ENCODE assay signal across 8 cellular contexts in genomic region chr2:182980115-182980514, GRCh38. TPM values are rescaled to one million over a fixed set of nuclear protein-coding genes. Genes with fewer than 3 reads are reported as not detected.
DNase-seq lines count a peak whose midpoint lies in the region; ATAC-seq, FAIRE-seq and TF ChIP-seq lines count a peak whose summit lies in the region.

No MANE protein-coding gene starts in this region.

- no peak for TF ChIP-seq POLR2A in K562 (conservative IDR thresholded peaks at IDR 0.05)

- intact Hi-C loops in K562 (cut with micrococcal nuclease), result loop anchor here (1.0 to 5.0 kb wide), 6 partner anchors 59 to 793 kb away; partner anchors contain the start of genes FRZB and NCKAP1
- intact Hi-C loops in head of caudate nucleus (cut with DNase I), result no loop called here
- intact Hi-C loops in posterior cingulate gyrus (cut with DNase I), result loop anchor here (2.0 to 5.0 kb wide), 2 partner anchors 195 to 218 kb away; no protein-coding TSS in a partner anchor

- H3K4me1 ChIP-seq in BE2C, result no peaks in the 10 kb centered on the region
- H3K4me1 ChIP-seq in K562 (replicated peaks in 1 of 2; ENCODE audit: control insufficient read depth in 2 of 2, insufficient read depth in 2 of 2, low read length in 2 of 2), result no peaks in the 10 kb centered on the region

- peak; percentile 66 for ATAC-seq in GM19043 (IDR thresholded peaks at IDR 0.05; ENCODE audit: low read depth, unreplicated experiment)
- peak; percentile 75 for ATAC-seq in HG03280 (IDR thresholded peaks at IDR 0.05; ENCODE audit: unreplicated experiment)
- ATAC-seq in K562, result peak; percentile 80
- peak; percentile 78 for ATAC-seq in left lobe of liver

- no peaks in the 10 kb centered on the region for H3K9me3 ChIP-seq in BE2C
- H3K9me3 ChIP-seq in K562 (replicated peaks; ENCODE audit: control insufficient read depth, insufficient read depth, low read depth, low read length), result no peaks in the 10 kb centered on the region

- TF ChIP-seq CTCF in BE2C (IDR thresholded peaks at IDR 0.05; ENCODE audit: low read depth, low read length) (peak; percentile 22; the same call in 1 of the 2 replicates), K562 (IDR thresholded peaks at IDR 0.05 in 2 of 3, conservative IDR thresholded peaks at IDR 0.05 in 1 of 3; ENCODE audit: insufficient read depth in 2 of 3, low read depth in 1 of 3, low read length in 3 of 3) (peak in 1 of 3 experiments; percentile 70; a peak in 4 of 6 replicates)

- DNase-seq in BE2C (no peak), NCI-H2227 (lab: John Stamatoyannopoulos, UW; ENCODE audit: unreplicated experiment) (peak; percentile 66), K562 (ENCODE audit: extremely low read depth in 1 of 4, low spot score in 3 of 4) (peak; percentile 24 to 47 (median 27)), left lobe of liver (ENCODE audit: low spot score) (no peak), head of caudate nucleus (no peak), posterior cingulate gyrus (no peak)

- FAIRE-seq in K562 (lab: Jason Lieb, UNC), result peak; percentile 37

- no peak for TF ChIP-seq EP300 in K562 (IDR thresholded peaks at IDR 0.05; ENCODE audit: low read length)

- H2AFZ ChIP-seq in K562 (ENCODE audit: low read depth, low read length), result no peak overlapping the region

- no peak overlapping the region for H3K4me3 ChIP-seq in BE2C (ENCODE audit: low read depth, low read length)
- no peak overlapping the region for H3K4me3 ChIP-seq in K562

- in situ Hi-C loops in K562 (cut with MboI), result loop anchor here (10.0 kb wide), 1 partner anchor 215 kb away; no protein-coding TSS in a partner anchor

- no peak overlapping the region for H3K4me2 ChIP-seq in K562 (ENCODE audit: insufficient read depth, low read length)

- H3K27me3 ChIP-seq in BE2C, result no peaks in the 10 kb centered on the region
- no peaks in the 10 kb centered on the region for H3K27me3 ChIP-seq in K562 (ENCODE audit: control insufficient read depth in 2 of 2, insufficient read depth in 2 of 2, low read length in 2 of 2)

- H4K20me1 ChIP-seq in K562 (replicated peaks; ENCODE audit: control insufficient read depth, insufficient read depth, low read length), result no peaks in the 10 kb centered on the region

- H3K36me3 ChIP-seq in BE2C, result peaks cover 2% of the 10 kb centered on the region; the same call in 1 of the 2 replicates
- H3K36me3 ChIP-seq in K562 (ENCODE audit: control insufficient read depth, insufficient read depth, low read length), result peaks cover 73% of the 10 kb centered on the region

- POLR2A ChIA-PET in K562 (lab: Yijun Ruan, JAX), result interaction anchor here (0.6 to 1.1 kb wide), 5 partner anchors 9 to 88 kb away, joined by 3 to 5 read pairs (median 3); no protein-coding TSS in a partner anchor

- CTCF ChIA-PET in K562 (lab: Yijun Ruan, JAX; ENCODE audit: low intra/inter-chr PET ratio), result interaction anchor here (0.6 to 1.6 kb wide), 6 partner anchors 195 to 793 kb away, joined by 3 to 10 read pairs (median 4); no protein-coding TSS in a partner anchor

- H3K9me1 ChIP-seq in K562 (ENCODE audit: control insufficient read depth, insufficient read depth, low read length), result no peaks in the 10 kb centered on the region

- BruUV-seq in K562 (replicated peaks; lab: Mats Ljungman, UMichigan), result no TSS peak

- H3K9ac ChIP-seq in K562 (ENCODE audit: insufficient read depth in 1 of 2, low read depth in 2 of 2, low read length in 2 of 2), result no peak overlapping the region

- TF ChIP-seq RAD21 in K562 (CRISPR knock-in tag; conservative IDR thresholded peaks at IDR 0.05 in 1 of 2, IDR thresholded peaks at IDR 0.05 in 1 of 2), result peak; percentile 66 to 73

- no peak overlapping the region for H3K27ac ChIP-seq in K562 (ENCODE audit: extremely low read depth, low read depth, low read length)

- no peaks in the 10 kb centered on the region for H3K79me2 ChIP-seq in K562 (ENCODE audit: control insufficient read depth, insufficient read depth, low read length)

TF ChIP-seq in K562, 482 proteins besides CTCF, POLR2A, EP300 and RAD21 (continues in another document):
- TF ChIP-seq, protein P1, sequence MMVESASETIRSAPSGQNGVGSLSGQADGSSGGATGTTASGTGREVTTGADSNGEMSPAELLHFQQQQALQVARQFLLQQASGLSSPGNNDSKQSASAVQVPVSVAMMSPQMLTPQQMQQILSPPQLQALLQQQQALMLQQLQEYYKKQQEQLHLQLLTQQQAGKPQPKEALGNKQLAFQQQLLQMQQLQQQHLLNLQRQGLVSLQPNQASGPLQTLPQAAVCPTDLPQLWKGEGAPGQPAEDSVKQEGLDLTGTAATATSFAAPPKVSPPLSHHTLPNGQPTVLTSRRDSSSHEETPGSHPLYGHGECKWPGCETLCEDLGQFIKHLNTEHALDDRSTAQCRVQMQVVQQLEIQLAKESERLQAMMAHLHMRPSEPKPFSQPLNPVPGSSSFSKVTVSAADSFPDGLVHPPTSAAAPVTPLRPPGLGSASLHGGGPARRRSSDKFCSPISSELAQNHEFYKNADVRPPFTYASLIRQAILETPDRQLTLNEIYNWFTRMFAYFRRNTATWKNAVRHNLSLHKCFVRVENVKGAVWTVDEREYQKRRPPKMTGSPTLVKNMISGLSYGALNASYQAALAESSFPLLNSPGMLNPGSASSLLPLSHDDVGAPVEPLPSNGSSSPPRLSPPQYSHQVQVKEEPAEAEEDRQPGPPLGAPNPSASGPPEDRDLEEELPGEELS (CRISPR knock-in tag; IDR thresholded peaks at IDR 0.05; ENCODE audit: borderline replicate concordance), result no peak
- TF ChIP-seq, protein P2, sequence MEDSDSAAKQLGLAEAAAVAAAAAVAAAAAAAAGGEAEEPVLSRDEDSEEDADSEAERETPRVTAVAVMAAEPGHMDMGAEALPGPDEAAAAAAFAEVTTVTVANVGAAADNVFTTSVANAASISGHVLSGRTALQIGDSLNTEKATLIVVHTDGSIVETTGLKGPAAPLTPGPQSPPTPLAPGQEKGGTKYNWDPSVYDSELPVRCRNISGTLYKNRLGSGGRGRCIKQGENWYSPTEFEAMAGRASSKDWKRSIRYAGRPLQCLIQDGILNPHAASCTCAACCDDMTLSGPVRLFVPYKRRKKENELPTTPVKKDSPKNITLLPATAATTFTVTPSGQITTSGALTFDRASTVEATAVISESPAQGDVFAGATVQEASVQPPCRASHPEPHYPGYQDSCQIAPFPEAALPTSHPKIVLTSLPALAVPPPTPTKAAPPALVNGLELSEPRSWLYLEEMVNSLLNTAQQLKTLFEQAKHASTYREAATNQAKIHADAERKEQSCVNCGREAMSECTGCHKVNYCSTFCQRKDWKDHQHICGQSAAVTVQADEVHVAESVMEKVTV (CRISPR knock-in tag; IDR thresholded peaks at IDR 0.05), result peak; percentile 58
- TF ChIP-seq ZNF584 (CRISPR knock-in tag; IDR thresholded peaks at IDR 0.05; ENCODE audit: low read depth) (no peak), ZNF24 (IDR thresholded peaks at IDR 0.05) (no peak), SMARCA5 (IDR thresholded peaks at IDR 0.05) (no peak), TCF7 (IDR thresholded peaks at IDR 0.05; ENCODE audit: borderline replicate concordance) (no peak), PKNOX1 (IDR thresholded peaks at IDR 0.05) (no peak), TCF7L2 (IDR thresholded peaks at IDR 0.05; ENCODE audit: low read depth, low read length) (no peak), RFX7 (CRISPR knock-in tag; IDR thresholded peaks at IDR 0.05) (no peak), FOS (IDR thresholded peaks at IDR 0.05; ENCODE audit: extremely low read depth, insufficient read length) (no peak), KLF16 (IDR thresholded peaks at IDR 0.05) (no peak), EHMT2 (IDR thresholded peaks at IDR 0.05) (no peak)

RNA-seq across cellular contexts. Expression of gene NCKAP1, which starts 58.1 kb away (rescaled TPM):
- polyA plus RNA-seq in BE2C (2012; ENCODE audit: insufficient read depth, insufficient read length, low read depth), result 27.3 TPM
- total RNA-seq in K562 (2011; cell fraction: chromatin; rRNA removed; ENCODE audit: low replicate concordance), result 95.8 and 462 TPM in 2 replicates
- total RNA-seq in K562 (2011; cell fraction: nucleolus; rRNA removed), result 43.0 and 60.9 TPM in 2 replicates
- 111 and 144 TPM in 2 replicates for total RNA-seq in K562 (2011; cell fraction: nucleoplasm; rRNA removed)
- total RNA-seq in K562 (2014; rRNA removed), result 39.7 and 43.9 TPM in 2 replicates
- 120 and 136 TPM in 2 replicates for total RNA-seq in K562 (2014; rRNA removed; fragmentation: Illumina TruSeq; extraction: Trizol)
- 91.0 and 99.2 TPM in 2 replicates for total RNA-seq in K562 (2015; rRNA removed; fragmentation: Illumina TruSeq; extraction: Trizol)
- 86.6 and 88.7 TPM in 2 replicates for total RNA-seq in K562 (2021)
- polyA plus RNA-seq in K562 (2011; rRNA removed), result 120 and 153 TPM in 2 replicates
- 39.5 and 56.7 TPM in 2 replicates for polyA plus RNA-seq in K562 (2011; cell fraction: cytosol; rRNA removed)
- 70.5 and 141 TPM in 2 replicates for polyA plus RNA-seq in K562 (2011; cell fraction: nucleus; rRNA removed)
- 60.8 and 92.5 TPM in 2 replicates for polyA plus RNA-seq in K562 (2012)
- 78.2 and 89.6 TPM in 2 replicates for polyA plus RNA-seq in K562 (2014; fragmentation: Illumina TruSeq; extraction: Trizol)
- polyA plus RNA-seq in K562 (2014; fragmentation: Nextera tagmentation; extraction: Ambion mirVana), result 10 to 100 TPM; 34.0 to 35.1 TPM
- 56.7 and 60.5 TPM in 2 replicates for polyA plus RNA-seq in K562 (2014; rRNA removed)
- 194 and 201 TPM in 2 replicates for polyA minus RNA-seq in K562 (2011; rRNA and poly(A)+ RNA removed)
- 31.1 and 55.4 TPM in 2 replicates for polyA minus RNA-seq in K562 (2011; cell fraction: cytosol; rRNA and poly(A)+ RNA removed)
- polyA minus RNA-seq in K562 (2011; cell fraction: nucleus; rRNA and poly(A)+ RNA removed), result 74.7 and 132 TPM in 2 replicates
- total RNA-seq in left lobe of liver, result 32.2 TPM

Comparison
In these comparisons a context has a peak if more than half of its experiments do, and no peak if none do; other contexts are left out.
1. DNase-seq: peak in NCI-H2227 (single experiment) and K562 (4 of 4); none in BE2C (single experiment), left lobe of liver (single experiment), head of caudate nucleus (0 of 42) and posterior cingulate gyrus (0 of 10).
2. Peak in every context shown above with its lines, with median percentiles within 50 percentile points of each other: ATAC-seq.